In genomic region chr1:54510715-54511270, GRCh38 we compare ENCODE assay signal across 26 cellular contexts. TPM values are rescaled to one million over a fixed set of nuclear protein-coding genes. Genes with fewer than 3 reads are reported as not detected.
DNase-seq lines count a peak whose midpoint lies in the region; ATAC-seq, FAIRE-seq and TF ChIP-seq lines count a peak whose summit lies in the region.
"Had no signal": no experiment of that assay in that cellular context is flagged by ENCODE, and none has a peak within 500 bp of the region (broad histone marks: within the 10 kb centered on the region; RNA-seq: fewer than 3 reads in every experiment).

No MANE protein-coding gene starts in this region.

- BruUV-seq in K562 (replicated peaks; lab: Mats Ljungman, UMichigan): no TSS peak

- H4K8ac ChIP-seq in neuronal stem cell (ENCODE audit: low read depth, low read length): no peak overlapping the region

- CTCF ChIA-PET in GM10248 (lab: Yijun Ruan, JAX): interaction anchor here (4.3 kb wide), 1 partner anchor 21 kb away, joined by 13 read pairs; no protein-coding TSS in a partner anchor
- CTCF ChIA-PET in HEK293 (lab: Yijun Ruan, JAX): interaction anchor here (0.6 kb wide), 2 partner anchors 22 to 147 kb away, joined by 3 read pairs; no protein-coding TSS in a partner anchor
- CTCF ChIA-PET in K562 (lab: Yijun Ruan, JAX; ENCODE audit: low intra/inter-chr PET ratio): no interaction called here

- H3K4me1 ChIP-seq in HEK293 (ENCODE audit: control insufficient read depth, insufficient read depth, low read length) (no peaks in the 10 kb centered on the region), K562 (replicated peaks in 1 of 2; ENCODE audit: control insufficient read depth in 2 of 2, insufficient read depth in 2 of 2, low read length in 2 of 2) (peaks cover 0 to 4% of the 10 kb centered on the region in 2 experiments; a peak in 2 of 5 replicates), neuronal stem cell (ENCODE audit: control insufficient read depth in 2 of 2, insufficient read depth in 1 of 2, low read depth in 1 of 2, low read length in 2 of 2) (no peaks in the 10 kb centered on the region)
- H3K4me1 ChIP-seq: A549, Peyer's patch had no signal

- peak overlapping the region; percentile 47 for H3K14ac ChIP-seq in neuronal stem cell (ENCODE audit: low read length)

- no peak overlapping the region for H3K27ac ChIP-seq in HEK293 (ENCODE audit: extremely low read depth, low read depth, low read length)
- no peak overlapping the region for H3K27ac ChIP-seq in K562 (ENCODE audit: extremely low read depth, low read depth, low read length)
- H3K27ac ChIP-seq in neuronal stem cell (replicated peaks; ENCODE audit: low read length): no peak overlapping the region
- H3K27ac ChIP-seq: A549, KMS-11, Peyer's patch, SK-N-MC had no signal

- no peaks in the 10 kb centered on the region for H3K79me1 ChIP-seq in neuronal stem cell (ENCODE audit: low read depth, low read length)

- TF ChIP-seq EP300 in K562 (IDR thresholded peaks at IDR 0.05; ENCODE audit: low read length): no peak

- H3K4ac ChIP-seq in neuronal stem cell (ENCODE audit: low read length): no peak overlapping the region

- no peaks in the 10 kb centered on the region for H3K9me3 ChIP-seq in HEK293 (ENCODE audit: control insufficient read depth, insufficient read depth, low read depth, low read length)
- H3K9me3 ChIP-seq in K562 (replicated peaks; ENCODE audit: control insufficient read depth, insufficient read depth, low read depth, low read length): no peaks in the 10 kb centered on the region
- H3K9me3 ChIP-seq in neuronal stem cell (replicated peaks in 1 of 2; ENCODE audit: control insufficient read depth in 2 of 2, insufficient read depth in 1 of 2, low read depth in 1 of 2, low read length in 2 of 2): no peaks in the 10 kb centered on the region
- H3K9me3 ChIP-seq: A549, Peyer's patch had no signal

- H3K4me3 ChIP-seq in HEK293 (ENCODE audit: low read depth, low read length): no peak overlapping the region
- no peak overlapping the region for H3K4me3 ChIP-seq in K562
- no peak overlapping the region for H3K4me3 ChIP-seq in neuronal stem cell (ENCODE audit: low read length in 2 of 2)
- H3K4me3 ChIP-seq: A549, Peyer's patch, SK-N-MC had no signal

- WGBS in K562 (ENCODE audit: insufficient coverage, low coverage, missing lambda C conversion rate): 3% methylated on average over 3 of the region's 3 CpGs
- WGBS in neuronal stem cell (ENCODE audit: extremely low coverage in 2 of 2, insufficient read length in 2 of 2, insufficient replicate concordance in 1 of 2), 2 donors: no CpG with 5 or more reads among the region's 3 CpGs

- in situ Hi-C loops in K562 (cut with MboI): no loop called here

- H3K18ac ChIP-seq in neuronal stem cell (ENCODE audit: low read length): no peak overlapping the region

- no peaks in the 10 kb centered on the region for H3K36me3 ChIP-seq in HEK293 (ENCODE audit: control insufficient read depth in 2 of 2, insufficient read depth in 1 of 2, low read length in 2 of 2)
- no peaks in the 10 kb centered on the region for H3K36me3 ChIP-seq in K562 (ENCODE audit: control insufficient read depth, insufficient read depth, low read length)
- H3K36me3 ChIP-seq in neuronal stem cell (replicated peaks in 1 of 2; ENCODE audit: control insufficient read depth in 2 of 2, insufficient read depth in 2 of 2, low read length in 2 of 2): no peaks in the 10 kb centered on the region
- H3K36me3 ChIP-seq: Peyer's patch had no signal

- ATAC-seq in K562: 0 out of 3 replicates have a peak, but pooled peaks have one; percentile 14
- ATAC-seq in activated CD4-positive, CD25-positive, alpha-beta regulatory T cell treated with anti-CD3 and anti-CD28 coated beads, Interleukin-2, amount 50 U/mL, for 24 hours: no peak
- ATAC-seq: A549 had no signal

- intact Hi-C loops in K562 (cut with micrococcal nuclease): loop anchor here (2.0 kb wide), 1 partner anchor 152 kb away; no protein-coding TSS in a partner anchor

- no peak overlapping the region for H2AK5ac ChIP-seq in neuronal stem cell (ENCODE audit: low read depth, low read length)

- no peak overlapping the region for H3K4me2 ChIP-seq in K562 (ENCODE audit: insufficient read depth, low read length)
- H3K4me2 ChIP-seq in neuronal stem cell (ENCODE audit: insufficient read depth, low read length, poor library complexity, severe bottlenecking): no peak overlapping the region
- H3K4me2 ChIP-seq: A549, KMS-11 had no signal

- no peaks in the 10 kb centered on the region for H3K9me1 ChIP-seq in K562 (ENCODE audit: control insufficient read depth, insufficient read depth, low read length)

- DNase-seq in GM10248 (ENCODE audit: extremely low spot score) (peak; percentile 4), K562 (ENCODE audit: extremely low read depth in 1 of 4, low spot score in 3 of 4) (no peak), neuronal stem cell (ENCODE audit: low spot score) (no peak), NCI-H2171 treated with DMSO at 0.1 percent for 48 hours (lab: John Stamatoyannopoulos, UW) (no peak), KG1 (lab: John Stamatoyannopoulos, UW) (no peak), HuH-7.5 (ENCODE audit: low spot score) (no peak)
- DNase-seq: C1 segment of cervical spinal cord; CD8-positive, alpha-beta memory T cell; DMS53; EL; NCI-H1048; NCI-H1436; NCI-H2029; NCI-H446; NCI-H69; SHP77; T-helper 1 cell had no signal

- no peak for FAIRE-seq in K562 (lab: Jason Lieb, UNC)
- FAIRE-seq: A549, GM12891, GM18507, H54 had no signal

- TF ChIP-seq RAD21 in K562 (CRISPR knock-in tag; conservative IDR thresholded peaks at IDR 0.05 in 1 of 2, IDR thresholded peaks at IDR 0.05 in 1 of 2): peak in 1 of 2 experiments; percentile 48; a peak in 2 of 4 replicates

- no peak for TF ChIP-seq CTCF in GM10248 (IDR thresholded peaks at IDR 0.05; ENCODE audit: control extremely low read depth, extremely low read depth, low read depth, missing control alignments)
- no peak for TF ChIP-seq CTCF in HEK293 (tag by site-specific recombination; IDR thresholded peaks at IDR 0.05)
- peak in 2 of 3 experiments; percentile 27 to 30; a peak in 1 of 6 replicates for TF ChIP-seq CTCF in K562 (IDR thresholded peaks at IDR 0.05 in 2 of 3, conservative IDR thresholded peaks at IDR 0.05 in 1 of 3; ENCODE audit: insufficient read depth in 2 of 3, low read depth in 1 of 3, low read length in 3 of 3)

- no peak overlapping the region for H2BK12ac ChIP-seq in neuronal stem cell (ENCODE audit: low read length)

- TF ChIP-seq POLR2A in K562 (conservative IDR thresholded peaks at IDR 0.05): no peak

- no peaks in the 10 kb centered on the region for H3K79me2 ChIP-seq in K562 (ENCODE audit: control insufficient read depth, insufficient read depth, low read length)

- POLR2A ChIA-PET in GM10248 (lab: Yijun Ruan, JAX): no interaction called here
- POLR2A ChIA-PET in HEK293 (lab: Yijun Ruan, JAX): no interaction called here
- POLR2A ChIA-PET in K562 (lab: Yijun Ruan, JAX): interaction anchor here (1.2 to 1.4 kb wide), 2 partner anchors 11 to 13 kb away, joined by 3 to 4 read pairs; no protein-coding TSS in a partner anchor

- H2BK5ac ChIP-seq in neuronal stem cell (ENCODE audit: low read length): no peak overlapping the region

- no peak overlapping the region for H3K23ac ChIP-seq in neuronal stem cell (ENCODE audit: low read depth, low read length, poor library complexity)

- no peak overlapping the region for H4K91ac ChIP-seq in neuronal stem cell (ENCODE audit: low read depth, low read length, poor library complexity)

- H3K27me3 ChIP-seq in K562 (ENCODE audit: control insufficient read depth in 2 of 2, insufficient read depth in 2 of 2, low read length in 2 of 2) (peaks cover 10 to 48% of the 10 kb centered on the region in 2 experiments; a peak in 3 of 5 replicates), neuronal stem cell (ENCODE audit: control insufficient read depth in 3 of 3, insufficient read depth in 3 of 3, low read depth in 1 of 3, low read length in 3 of 3) (no peaks in the 10 kb centered on the region)
- H3K27me3 ChIP-seq: Peyer's patch had no signal

- H3K9ac ChIP-seq in K562 (ENCODE audit: insufficient read depth in 1 of 2, low read depth in 2 of 2, low read length in 2 of 2): no peak overlapping the region
- H3K9ac ChIP-seq in neuronal stem cell (ENCODE audit: low read depth, low read length, poor library complexity): no peak overlapping the region
- H3K9ac ChIP-seq: KMS-11 had no signal

- no peak overlapping the region for H2BK120ac ChIP-seq in neuronal stem cell (ENCODE audit: low read depth, low read length)

- H2AFZ ChIP-seq in K562 (ENCODE audit: low read depth, low read length): no peak overlapping the region
- H2AFZ ChIP-seq in neuronal stem cell (ENCODE audit: low read length): no peak overlapping the region

- no peaks in the 10 kb centered on the region for H4K20me1 ChIP-seq in K562 (replicated peaks; ENCODE audit: control insufficient read depth, insufficient read depth, low read length)

- H2BK15ac ChIP-seq in neuronal stem cell (ENCODE audit: low read length): no peak overlapping the region

TF ChIP-seq in HEK293, 187 proteins besides CTCF, POLR2A, EP300 and RAD21:
- TF ChIP-seq ZNF791 (tag by site-specific recombination; IDR thresholded peaks at IDR 0.05): no peak
- TF ChIP-seq ZIC2 (tag by site-specific recombination; IDR thresholded peaks at IDR 0.05): peak; percentile 25; the same call in 1 of the 2 replicates

TF ChIP-seq in K562, 482 proteins besides CTCF, POLR2A, EP300 and RAD21 (continues in another document):
- TF ChIP-seq DIDO1 (tag; IDR thresholded peaks at IDR 0.05; ENCODE audit: low read depth): no peak
- TF ChIP-seq PCBP1 (IDR thresholded peaks at IDR 0.05; ENCODE audit: low read depth, low read length, poor library complexity, severe bottlenecking): no peak
- no peak for TF ChIP-seq ZNF197 (CRISPR knock-in tag; IDR thresholded peaks at IDR 0.05; ENCODE audit: low read depth)

RNA-seq across cellular contexts. Expression of gene ACOT11, which starts 37.2 kb away (rescaled TPM):
- total RNA-seq in K562 (2011; cell fraction: chromatin; rRNA removed; ENCODE audit: low replicate concordance): 1.0 and 3.3 TPM in 2 replicates
- 1.4 and 1.7 TPM in 2 replicates for total RNA-seq in K562 (2011; cell fraction: nucleolus; rRNA removed)
- 0.73 and 1.7 TPM in 2 replicates for total RNA-seq in K562 (2011; cell fraction: nucleoplasm; rRNA removed)
- 0.49 and 0.64 TPM in 2 replicates for total RNA-seq in K562 (2014; rRNA removed)
- 0.04 and 0.16 TPM in 2 replicates for total RNA-seq in K562 (2014; rRNA removed; fragmentation: Illumina TruSeq; extraction: Trizol)
- 0.33 and 0.64 TPM in 2 replicates for total RNA-seq in K562 (2015; rRNA removed; fragmentation: Illumina TruSeq; extraction: Trizol)
- total RNA-seq in K562 (2021): 0.89 and 1.2 TPM in 2 replicates
- polyA plus RNA-seq in K562 (2011; rRNA removed): 0.31 and 2.8 TPM in 2 replicates
- polyA plus RNA-seq in K562 (2011; cell fraction: cytosol; rRNA removed): 0.63 and 1.6 TPM in 2 replicates
- polyA plus RNA-seq in K562 (2011; cell fraction: nucleus; rRNA removed): 2.9 and 6.7 TPM in 2 replicates
- 0.46 and 1.5 TPM in 2 replicates for polyA plus RNA-seq in K562 (2012)
- polyA plus RNA-seq in K562 (2014; fragmentation: Illumina TruSeq; extraction: Trizol): 0.42 and 0.91 TPM in 2 replicates
- not detected for polyA plus RNA-seq in K562 (2014; fragmentation: Nextera tagmentation; extraction: Ambion mirVana)
- 0.71 and 0.78 TPM in 2 replicates for polyA plus RNA-seq in K562 (2014; rRNA removed)
- polyA minus RNA-seq in K562 (2011; rRNA and poly(A)+ RNA removed): 0.21 and 2.1 TPM in 2 replicates
- polyA minus RNA-seq in K562 (2011; cell fraction: cytosol; rRNA and poly(A)+ RNA removed): 1.2 TPM in 1 of 2 replicates, not detected in the other
- 0.40 and 5.1 TPM in 2 replicates for polyA minus RNA-seq in K562 (2011; cell fraction: nucleus; rRNA and poly(A)+ RNA removed)
- polyA plus RNA-seq in neuronal stem cell (2013, experiment 1 of 2): 0.82 TPM
- polyA plus RNA-seq in neuronal stem cell (2013, experiment 2 of 2): 0.90 TPM

Comparison
In these comparisons a context has a peak if more than half of its experiments do, and no peak if none do; other contexts are left out.
1. CTCF ChIP-seq: peak in K562 (2 of 3); none in GM10248 (single experiment) and HEK293 (single experiment).